21 cellular contexts compared by ENCODE assay signal in genomic region chr14:89255012-89255411, GRCh38.
"Had no signal": no experiment of that assay in that cellular context is flagged by ENCODE, and none has a peak within 500 bp of the region (broad histone marks: within the 10 kb centered on the region; RNA-seq: fewer than 3 reads in every experiment).

No MANE protein-coding gene starts in this region.

- H3K4me2 ChIP-seq: KMS-11 had no signal

- ATAC-seq: activated CD4-positive, CD25-positive, alpha-beta regulatory T cell treated with anti-CD3 and anti-CD28 coated beads, Interleukin-2, amount 50 U/mL, for 24 hours; activated CD8-positive, alpha-beta T cell treated with anti-CD3 and anti-CD28 coated beads for 36 hours; activated T-cell treated with anti-CD3 and anti-CD28 coated beads, Interleukin-2, amount 50 U/mL, for 72 hours; Panc1; T-cell had no signal

- H3K36me3 ChIP-seq: WERI-Rb-1 had no signal

- H3K27ac Mint-ChIP-seq: activated CD8-positive, alpha-beta T cell treated with anti-CD3 and anti-CD28 coated beads for 36 hours; activated naive CD4-positive, alpha-beta T cell treated with anti-CD3 and anti-CD28 coated beads, Interleukin-2, amount 10 ng/mL, durations not matched to agents 7 days and 5 days; activated naive CD8-positive, alpha-beta T cell treated with anti-CD3 and anti-CD28 coated beads for 36 hours; activated T-cell treated with anti-CD3 and anti-CD28 coated beads, Interleukin-2, amount 50 U/mL, for 72 hours; activated T-helper 2 cell treated with anti-CD3 and anti-CD28 coated beads, Interferon-gamma antibody, Interleukin-2, Interleukin-4, amounts not matched to agents 10 μg/mL and 5 μg/mL and 100 μg/mL, durations not matched to agents 14 hours and 24 hours and 36 hours; T-cell had no signal

- H3K27me3 Mint-ChIP-seq: activated CD8-positive, alpha-beta T cell treated with anti-CD3 and anti-CD28 coated beads for 36 hours; activated naive CD4-positive, alpha-beta T cell treated with anti-CD3 and anti-CD28 coated beads, Interleukin-2, amount 10 ng/mL, durations not matched to agents 7 days and 5 days; activated naive CD8-positive, alpha-beta T cell treated with anti-CD3 and anti-CD28 coated beads for 36 hours; T-cell had no signal

- H3K9ac ChIP-seq: KMS-11 had no signal

- DNase-seq: activated CD4-positive, alpha-beta T cell treated with anti-CD3 and anti-CD28 coated beads for 4 hours; activated CD8-positive, alpha-beta memory T cell treated with anti-CD3 and anti-CD28 coated beads, Interleukin-2, amount 50 U/mL, for 4 hours; activated CD8-positive, alpha-beta T cell treated with anti-CD3 and anti-CD28 coated beads for 36 hours; activated gamma-delta T cell treated with Interleukin-2 at 50 U/mL for 16 hours; activated naive CD4-positive, alpha-beta T cell treated with anti-CD3 and anti-CD28 coated beads, Interleukin-2, amount 10 ng/mL, durations not matched to agents 7 days and 5 days; activated naive CD8-positive, alpha-beta T cell treated with anti-CD3 and anti-CD28 coated beads for 36 hours; activated T-cell treated with anti-CD3 and anti-CD28 coated beads, Interleukin-2, amount 50 U/mL, for 72 hours; NCI-H2029 treated with DMSO at 0.1 percent for 48 hours; NCI-H510A treated with DMSO at 0.1 percent for 48 hours; NCI-H69; NK-92 treated with Interleukin-12 subunit alpha and Interleukin-12 subunit beta, amount 100 ng/mL, for 24 hours; OCI-M1; RPMI8226; T-cell; T-helper 2 cell; WERI-Rb-1 had no signal

- H3K4me3 Mint-ChIP-seq: activated CD8-positive, alpha-beta T cell treated with anti-CD3 and anti-CD28 coated beads for 36 hours; activated naive CD4-positive, alpha-beta T cell treated with anti-CD3 and anti-CD28 coated beads, Interleukin-2, amount 10 ng/mL, durations not matched to agents 7 days and 5 days; activated naive CD8-positive, alpha-beta T cell treated with anti-CD3 and anti-CD28 coated beads for 36 hours; activated T-cell treated with anti-CD3 and anti-CD28 coated beads, Interleukin-2, amount 50 U/mL, for 72 hours; T-cell had no signal

- H3K27ac ChIP-seq: KMS-11, SK-N-MC, WERI-Rb-1 had no signal

- H3K9me3 Mint-ChIP-seq: activated naive CD4-positive, alpha-beta T cell treated with anti-CD3 and anti-CD28 coated beads, Interleukin-2, amount 10 ng/mL, durations not matched to agents 7 days and 5 days; activated T-helper 2 cell treated with anti-CD3 and anti-CD28 coated beads, Interferon-gamma antibody, Interleukin-2, Interleukin-4, amounts not matched to agents 10 μg/mL and 5 μg/mL and 100 μg/mL, durations not matched to agents 14 hours and 24 hours and 36 hours; T-cell had no signal

- H3K4me3 ChIP-seq: SK-N-MC had no signal
